In the genomic region with DNA sequence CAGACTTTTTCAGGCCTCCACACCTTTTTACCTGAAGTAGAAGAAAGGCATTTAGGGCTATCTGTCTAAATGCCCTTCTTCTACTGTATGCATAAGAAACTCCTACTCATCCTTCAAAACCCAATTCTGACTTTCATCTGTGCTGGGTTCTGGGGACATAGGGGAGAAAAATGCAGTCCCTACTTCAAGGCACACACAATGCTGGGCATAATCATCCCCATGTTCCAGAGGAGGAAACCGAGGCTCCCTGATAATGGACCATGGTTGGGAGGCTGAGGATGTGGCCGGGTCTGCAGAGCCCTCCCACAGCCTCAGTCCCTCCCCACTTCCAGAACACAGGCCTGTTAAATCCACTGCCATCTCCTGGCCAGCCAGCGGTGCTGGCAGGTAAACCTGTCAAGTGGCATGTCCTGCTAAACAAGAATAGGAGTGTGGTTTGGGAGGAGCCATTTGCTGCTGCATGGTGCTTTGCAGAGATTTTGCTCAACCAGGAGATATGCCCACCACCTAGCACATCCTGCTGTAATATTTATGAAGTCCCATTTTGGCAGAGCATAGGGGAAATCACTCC, we compare ENCODE assay signal across 1 cellular context.
TF ChIP-seq lines count a peak whose summit lies in the region.

No MANE protein-coding gene starts in this region.

TF ChIP-seq in H1, 55 proteins besides CTCF, POLR2A, EP300 and RAD21 (continued from another document):
- no peak for TF ChIP-seq CTBP2 (IDR thresholded peaks at IDR 0.05; ENCODE audit: borderline replicate concordance, insufficient read depth, insufficient read length, low read length)
TF ChIP-seq in H1: peak in this region for 1.
